Comparison of ENCODE assay signal across 21 cellular contexts in the genomic region with DNA sequence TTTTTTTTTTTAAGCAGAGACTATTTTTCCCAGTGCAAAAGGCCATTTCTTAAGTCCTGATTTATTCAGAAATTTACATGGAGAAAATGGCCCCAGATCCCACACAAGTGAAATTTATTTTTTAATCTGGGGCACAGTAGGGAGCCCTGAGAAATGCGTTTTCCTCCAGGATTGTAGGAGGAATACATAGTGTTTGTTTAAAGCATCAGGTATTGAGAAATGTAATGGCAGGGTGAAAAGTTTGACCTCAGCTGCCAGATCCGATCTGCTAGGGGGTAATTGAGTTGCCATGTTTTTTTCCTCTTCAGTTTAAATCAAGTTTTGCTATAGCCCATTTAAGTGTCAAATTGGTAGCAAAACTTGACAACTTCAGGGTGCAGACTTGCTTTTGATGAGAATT.
A peak's percentile ranks its signal among the peaks of the same experiment; 100 is the strongest.
DNase-seq lines count a peak whose midpoint lies in the region; ATAC-seq, FAIRE-seq and TF ChIP-seq lines count a peak whose summit lies in the region.
"Had no signal": no experiment of that assay in that cellular context is flagged by ENCODE, and none has a peak within 500 bp of the region (broad histone marks: within the 10 kb centered on the region; RNA-seq: fewer than 3 reads in every experiment).

No MANE protein-coding gene starts in this region.

- H3K36me3 ChIP-seq in HUES64 (ENCODE audit: insufficient read depth, low read length) (no peaks in the 10 kb centered on the region), thyroid gland (no peaks in the 10 kb centered on the region), adrenal gland (replicated peaks in 1 of 2) (no peaks in the 10 kb centered on the region)

- FAIRE-seq in HTR-8/SVneo (lab: Jason Lieb, UNC): no peak
- FAIRE-seq: A549, D721Med, GM18507 had no signal

- DNase-seq in thyroid gland (no peak), HTR-8/SVneo (ENCODE audit: insufficient read length, low spot score) (no peak), adrenal gland (no peak), osteocyte (ENCODE audit: extremely low spot score, unreplicated experiment) (no peak)
- DNase-seq: DMS53, GDM1, NCI-H1105, NCI-H1694 treated with DMSO at 0.1 percent for 48 hours, NCI-H446, NCI-H526, Right ventricle myocardium superior had no signal

- H3K27ac Mint-ChIP-seq in brain: peak overlapping the region in 3 of 5 experiments; percentile 76 to 85 (median 76)
- peak overlapping the region; percentile 19 to 73 (median 71) for H3K27ac Mint-ChIP-seq in nephron
- no peak overlapping the region for H3K27ac Mint-ChIP-seq in osteocyte (ENCODE audit: unreplicated experiment)
- H3K27ac Mint-ChIP-seq: B cell, CD14-positive monocyte, IgD-negative memory B cell had no signal

- H3K9me3 ChIP-seq in HUES64 (ENCODE audit: insufficient read depth, low read depth, low read length) (no peaks in the 10 kb centered on the region), thyroid gland (no peaks in the 10 kb centered on the region), adrenal gland (replicated peaks in 1 of 3) (no peaks in the 10 kb centered on the region)
- H3K9me3 ChIP-seq: A549 had no signal

- TF ChIP-seq CTCF in brain (conservative IDR thresholded peaks at IDR 0.05): no peak
- no peak for TF ChIP-seq CTCF in nephron (IDR thresholded peaks at IDR 0.05; ENCODE audit: unreplicated experiment in 3 of 3)
- TF ChIP-seq CTCF in thyroid gland (IDR thresholded peaks at IDR 0.05): no peak
- TF ChIP-seq CTCF in adrenal gland (IDR thresholded peaks at IDR 0.05): no peak
- TF ChIP-seq CTCF in osteocyte (IDR thresholded peaks at IDR 0.05): no peak

- no peak for ATAC-seq in HG02870 (IDR thresholded peaks at IDR 0.05; ENCODE audit: unreplicated experiment)
- ATAC-seq: A549 had no signal

- H3K4me1 Mint-ChIP-seq in brain (peaks cover 60% of the 10 kb centered on the region), nephron (peaks cover 73% of the 10 kb centered on the region), osteocyte (ENCODE audit: unreplicated experiment) (peaks cover 20% of the 10 kb centered on the region)
- H3K4me1 Mint-ChIP-seq: B cell, IgD-negative memory B cell had no signal

- H3K4me3 ChIP-seq in HUES64 (ENCODE audit: low read length) (no peak overlapping the region), thyroid gland (replicated peaks in 1 of 3) (no peak overlapping the region), adrenal gland (no peak overlapping the region)
- H3K4me3 ChIP-seq: A549 had no signal

- H3K27me3 ChIP-seq in HUES64 (ENCODE audit: insufficient read depth, low read length): peaks cover 10% of the 10 kb centered on the region; the same call in 1 of the 2 replicates
- no peaks in the 10 kb centered on the region for H3K27me3 ChIP-seq in thyroid gland
- no peaks in the 10 kb centered on the region for H3K27me3 ChIP-seq in adrenal gland

- H3K9ac ChIP-seq in HUES64 (ENCODE audit: low read depth, low read length): no peak overlapping the region

- intact Hi-C loops in thyroid gland (cut with DNase I) (no loop called here), adrenal gland (cut with DNase I) (no loop called here)

- H3K9me3 Mint-ChIP-seq in brain (peaks cover 0 to 2% (median 0%) of the 10 kb centered on the region in 5 experiments), nephron (no peaks in the 10 kb centered on the region), osteocyte (ENCODE audit: unreplicated experiment) (no peaks in the 10 kb centered on the region)
- H3K9me3 Mint-ChIP-seq: CD14-positive monocyte, IgD-negative memory B cell had no signal

- H3K4me3 Mint-ChIP-seq in brain (peak overlapping the region in 1 of 5 experiments; percentile 58), nephron (no peak overlapping the region), osteocyte (ENCODE audit: unreplicated experiment) (no peak overlapping the region)
- H3K4me3 Mint-ChIP-seq: B cell, CD14-positive monocyte, IgD-negative memory B cell had no signal

- 54% methylated on average over 2 of the region's 2 CpGs for WGBS in HUES64
- 69 to 70% methylated on average over 2 of the region's 2 CpGs for WGBS in thyroid gland, 2 donors
- 84 to 94% (median 89%) methylated on average over 2 of the region's 2 CpGs for WGBS in adrenal gland, 4 donors

- H3K27me3 Mint-ChIP-seq in brain (peaks cover 68% of the 10 kb centered on the region), nephron (ENCODE audit: low read depth) (peaks cover 39% of the 10 kb centered on the region), osteocyte (ENCODE audit: unreplicated experiment) (peaks cover 61% of the 10 kb centered on the region)
- H3K27me3 Mint-ChIP-seq: IgD-negative memory B cell had no signal

- TF ChIP-seq POLR2A in thyroid gland (IDR thresholded peaks at IDR 0.05) (no peak), adrenal gland (IDR thresholded peaks at IDR 0.05) (no peak)

- no peaks in the 10 kb centered on the region for H3K36me3 Mint-ChIP-seq in brain
- H3K36me3 Mint-ChIP-seq in nephron (ENCODE audit: low read depth): no peaks in the 10 kb centered on the region
- no peaks in the 10 kb centered on the region for H3K36me3 Mint-ChIP-seq in osteocyte (ENCODE audit: unreplicated experiment)
- H3K36me3 Mint-ChIP-seq: IgD-negative memory B cell had no signal

- H3K4me1 ChIP-seq in HUES64 (ENCODE audit: insufficient read depth, low read length) (peaks cover 55% of the 10 kb centered on the region), thyroid gland (peaks cover 39 to 50% of the 10 kb centered on the region in 2 donors), adrenal gland (replicated peaks in 1 of 2) (peaks cover 12 to 27% of the 10 kb centered on the region in 2 donors)
- H3K4me1 ChIP-seq: A549 had no signal

- H3K27ac ChIP-seq in HUES64 (ENCODE audit: low read depth, low read length): peak overlapping the region; percentile 48; the same call in 1 of the 2 replicates
- peak overlapping the region in 2 of 3 donors; percentile 55 to 69 for H3K27ac ChIP-seq in thyroid gland
- no peak overlapping the region for H3K27ac ChIP-seq in adrenal gland
- H3K27ac ChIP-seq: A549 had no signal

Comparison
In these comparisons a context has a peak if more than half of its experiments do, and no peak if none do; other contexts are left out.
1. H3K27ac ChIP-seq: peak in HUES64 (single experiment) and thyroid gland (2 of 3); none in adrenal gland (0 of 5).